Comparison of ENCODE assay signal across 1 cellular context in genomic region chr10:132544744-132545658, GRCh38.
TF ChIP-seq lines count a peak whose summit lies in the region.

No MANE protein-coding gene starts in this region.

TF ChIP-seq in WTC11, 78 proteins besides CTCF, POLR2A, EP300 and RAD21 (continued from another document):
- TF ChIP-seq CDX4 (CRISPR knock-in tag; IDR thresholded peaks at IDR 0.05; ENCODE audit: borderline replicate concordance), result no peak
- no peak for TF ChIP-seq STAT6 (CRISPR knock-in tag; conservative IDR thresholded peaks at IDR 0.05; ENCODE audit: low read depth)
TF ChIP-seq in WTC11: peak in this region for 0.
